ENCODE assay signal across 1 cellular context in genomic region chr16:74720579-74720978, GRCh38.
TF ChIP-seq lines count a peak whose summit lies in the region.

No MANE protein-coding gene starts in this region.

TF ChIP-seq in HepG2, 621 proteins besides CTCF, POLR2A, EP300 and RAD21:
- TF ChIP-seq RNF219 (CRISPR knock-in tag; IDR thresholded peaks at IDR 0.05) (no peak), CREBL2 (CRISPR knock-in tag; IDR thresholded peaks at IDR 0.05; ENCODE audit: borderline replicate concordance) (no peak), ZNF331 (CRISPR knock-in tag; IDR thresholded peaks at IDR 0.05) (no peak), THAP9 (CRISPR knock-in tag; IDR thresholded peaks at IDR 0.05; ENCODE audit: borderline replicate concordance) (no peak), SETDB1 (CRISPR knock-in tag; IDR thresholded peaks at IDR 0.05; ENCODE audit: borderline replicate concordance) (no peak), ZNF576 (CRISPR knock-in tag; IDR thresholded peaks at IDR 0.05) (no peak), ZNF607 (CRISPR knock-in tag; IDR thresholded peaks at IDR 0.05; ENCODE audit: borderline replicate concordance) (no peak), ZNF10 (CRISPR knock-in tag; IDR thresholded peaks at IDR 0.05; ENCODE audit: borderline replicate concordance, low read depth) (no peak), PAX8 (CRISPR knock-in tag; IDR thresholded peaks at IDR 0.05; ENCODE audit: borderline replicate concordance) (no peak), PBX3 (CRISPR knock-in tag; IDR thresholded peaks at IDR 0.05; ENCODE audit: borderline replicate concordance) (no peak)
- TF ChIP-seq, protein P1, sequence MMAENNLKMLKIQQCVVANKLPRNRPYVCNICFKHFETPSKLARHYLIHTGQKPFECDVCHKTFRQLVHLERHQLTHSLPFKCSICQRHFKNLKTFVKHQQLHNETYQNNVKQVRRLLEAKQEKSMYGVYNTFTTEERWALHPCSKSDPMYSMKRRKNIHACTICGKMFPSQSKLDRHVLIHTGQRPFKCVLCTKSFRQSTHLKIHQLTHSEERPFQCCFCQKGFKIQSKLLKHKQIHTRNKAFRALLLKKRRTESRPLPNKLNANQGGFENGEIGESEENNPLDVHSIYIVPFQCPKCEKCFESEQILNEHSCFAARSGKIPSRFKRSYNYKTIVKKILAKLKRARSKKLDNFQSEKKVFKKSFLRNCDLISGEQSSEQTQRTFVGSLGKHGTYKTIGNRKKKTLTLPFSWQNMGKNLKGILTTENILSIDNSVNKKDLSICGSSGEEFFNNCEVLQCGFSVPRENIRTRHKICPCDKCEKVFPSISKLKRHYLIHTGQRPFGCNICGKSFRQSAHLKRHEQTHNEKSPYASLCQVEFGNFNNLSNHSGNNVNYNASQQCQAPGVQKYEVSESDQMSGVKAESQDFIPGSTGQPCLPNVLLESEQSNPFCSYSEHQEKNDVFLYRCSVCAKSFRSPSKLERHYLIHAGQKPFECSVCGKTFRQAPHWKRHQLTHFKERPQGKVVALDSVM (CRISPR knock-in tag; IDR thresholded peaks at IDR 0.05) = no peak
